17 cellular contexts compared by ENCODE assay signal in genomic region chr13:102814793-102815192, GRCh38. TPM values are rescaled to one million over a fixed set of nuclear protein-coding genes. Genes with fewer than 3 reads are reported as not detected.
A peak's percentile ranks its signal among the peaks of the same experiment; 100 is the strongest.
DNase-seq lines count a peak whose midpoint lies in the region; ATAC-seq, FAIRE-seq and TF ChIP-seq lines count a peak whose summit lies in the region.
"Had no signal": no experiment of that assay in that cellular context is flagged by ENCODE, and none has a peak within 500 bp of the region (broad histone marks: within the 10 kb centered on the region; RNA-seq: fewer than 3 reads in every experiment).

No MANE protein-coding gene starts in this region.

- no peak overlapping the region for H4K8ac ChIP-seq in trophoblast cell (ENCODE audit: low read depth, low read length)

- no peak overlapping the region for H3K9ac ChIP-seq in K562 (ENCODE audit: insufficient read depth in 1 of 2, low read depth in 2 of 2, low read length in 2 of 2)
- no peak overlapping the region for H3K9ac ChIP-seq in trophoblast cell (ENCODE audit: low read length)
- H3K9ac ChIP-seq: BLaER1 treated with 17β-estradiol and CSF1 and Interleukin-3, amounts not matched to agents 10 nM and 100 nM; KMS-11 had no signal

- H3K14ac ChIP-seq in trophoblast cell (ENCODE audit: low read length), result no peak overlapping the region

- intact Hi-C loops in K562 (cut with micrococcal nuclease), result no loop called here

- no peak for TF ChIP-seq EP300 in K562 (IDR thresholded peaks at IDR 0.05; ENCODE audit: low read length)

- H3K4ac ChIP-seq in trophoblast cell (ENCODE audit: low read depth, low read length), result no peak overlapping the region

- no peak overlapping the region for H3K18ac ChIP-seq in trophoblast cell (ENCODE audit: low read length)

- H3K23ac ChIP-seq in trophoblast cell (ENCODE audit: low read length), result no peak overlapping the region

- H3K9me3 ChIP-seq in HEK293 (ENCODE audit: control insufficient read depth, insufficient read depth, low read depth, low read length) (no peaks in the 10 kb centered on the region), K562 (replicated peaks; ENCODE audit: control insufficient read depth, insufficient read depth, low read depth, low read length) (0 out of 2 replicates have a peak, but pooled peaks cover 1% of the 10 kb centered on the region), trophoblast cell (ENCODE audit: insufficient read depth, low read depth, low read length) (no peaks in the 10 kb centered on the region)

- WGBS in K562 (ENCODE audit: insufficient coverage, low coverage, missing lambda C conversion rate), result 95% methylated on average over 4 of the region's 6 CpGs
- no CpG with 5 or more reads among the region's 6 CpGs for WGBS in trophoblast cell (ENCODE audit: extremely low coverage, insufficient coverage, insufficient read length)

- H3K4me1 ChIP-seq in HEK293 (ENCODE audit: control insufficient read depth, insufficient read depth, low read length) (0 out of 2 replicates have a peak, but pooled peaks cover 2% of the 10 kb centered on the region), K562 (replicated peaks in 1 of 2; ENCODE audit: control insufficient read depth in 2 of 2, insufficient read depth in 2 of 2, low read length in 2 of 2) (no peaks in the 10 kb centered on the region), trophoblast cell (ENCODE audit: control insufficient read depth in 1 of 2, insufficient read depth in 2 of 2, low read length in 2 of 2) (peaks cover 0 to 2% of the 10 kb centered on the region in 2 experiments)
- H3K4me1 ChIP-seq: BLaER1 treated with 17β-estradiol and CSF1 and Interleukin-3, amounts not matched to agents 10 nM and 100 nM had no signal

- H3K27me3 ChIP-seq in K562 (ENCODE audit: control insufficient read depth in 2 of 2, insufficient read depth in 2 of 2, low read length in 2 of 2) (no peaks in the 10 kb centered on the region), trophoblast cell (ENCODE audit: insufficient read depth, low read length) (no peaks in the 10 kb centered on the region)
- H3K27me3 ChIP-seq: BLaER1 treated with 17β-estradiol and CSF1 and Interleukin-3, amounts not matched to agents 10 nM and 100 nM had no signal

- H4K20me1 ChIP-seq in K562 (replicated peaks; ENCODE audit: control insufficient read depth, insufficient read depth, low read length), result no peaks in the 10 kb centered on the region
- H4K20me1 ChIP-seq: BLaER1 treated with 17β-estradiol and CSF1 and Interleukin-3, amounts not matched to agents 10 nM and 100 nM had no signal

- H3K36me3 ChIP-seq in HEK293 (ENCODE audit: control insufficient read depth in 2 of 2, insufficient read depth in 1 of 2, low read length in 2 of 2) (peaks cover 0 to 21% of the 10 kb centered on the region in 2 experiments; a peak in 1 of 3 replicates), K562 (ENCODE audit: control insufficient read depth, insufficient read depth, low read length) (peaks cover 39% of the 10 kb centered on the region; the same call in 2 of the 3 replicates), trophoblast cell (ENCODE audit: control insufficient read depth in 1 of 2, insufficient read depth in 2 of 2, low read length in 2 of 2) (peaks cover 1 to 3% of the 10 kb centered on the region in 2 experiments)

- no peak overlapping the region for H2BK5ac ChIP-seq in trophoblast cell (ENCODE audit: low read depth, low read length, poor library complexity)

- H3K4me3 ChIP-seq in HEK293 (ENCODE audit: low read depth, low read length) (no peak overlapping the region), K562 (no peak overlapping the region), trophoblast cell (ENCODE audit: low read depth, low read length) (no peak overlapping the region)
- H3K4me3 ChIP-seq: BLaER1 treated with 17β-estradiol and CSF1 and Interleukin-3, amounts not matched to agents 10 nM and 100 nM; GM12878; HAP-1 had no signal

- H2AFZ ChIP-seq in K562 (ENCODE audit: low read depth, low read length), result no peak overlapping the region
- no peak overlapping the region for H2AFZ ChIP-seq in trophoblast cell (ENCODE audit: insufficient read depth, low read length, poor library complexity)

- in situ Hi-C loops in K562 (cut with MboI), result no loop called here

- no peak overlapping the region for H3K4me2 ChIP-seq in K562 (ENCODE audit: insufficient read depth, low read length)
- H3K4me2 ChIP-seq in trophoblast cell (ENCODE audit: low read length), result no peak overlapping the region
- H3K4me2 ChIP-seq: BLaER1 treated with 17β-estradiol and CSF1 and Interleukin-3, amounts not matched to agents 10 nM and 100 nM; KMS-11 had no signal

- POLR2A ChIA-PET in HEK293 (lab: Yijun Ruan, JAX), result no interaction called here
- POLR2A ChIA-PET in K562 (lab: Yijun Ruan, JAX), result interaction anchor here (0.9 kb wide), 1 partner anchor 13 kb away, joined by 5 read pairs; no protein-coding TSS in a partner anchor

- H3K27ac ChIP-seq in HEK293 (ENCODE audit: extremely low read depth, low read depth, low read length) (no peak overlapping the region), K562 (ENCODE audit: extremely low read depth, low read depth, low read length) (no peak overlapping the region), trophoblast cell (ENCODE audit: low read depth, low read length) (no peak overlapping the region)
- H3K27ac ChIP-seq: BLaER1 treated with 17β-estradiol and CSF1 and Interleukin-3, amounts not matched to agents 10 nM and 100 nM; KMS-11 had no signal

- no peak for TF ChIP-seq POLR2A in K562 (conservative IDR thresholded peaks at IDR 0.05)

- TF ChIP-seq CTCF in HEK293 (tag by site-specific recombination; IDR thresholded peaks at IDR 0.05) (no peak), K562 (IDR thresholded peaks at IDR 0.05 in 2 of 3, conservative IDR thresholded peaks at IDR 0.05 in 1 of 3; ENCODE audit: insufficient read depth in 2 of 3, low read depth in 1 of 3, low read length in 3 of 3) (no peak)

- H4K91ac ChIP-seq in trophoblast cell (ENCODE audit: low read depth, low read length), result no peak overlapping the region

- H2BK12ac ChIP-seq in trophoblast cell (ENCODE audit: low read length), result no peak overlapping the region

- no peak for FAIRE-seq in K562 (lab: Jason Lieb, UNC)
- FAIRE-seq: GM12878, HTR-8/SVneo had no signal

- CTCF ChIA-PET in HEK293 (lab: Yijun Ruan, JAX) (interaction anchor here (0.8 to 1.7 kb wide), 2 partner anchors 15 to 34 kb away, joined by 4 to 8 read pairs; no protein-coding TSS in a partner anchor), K562 (lab: Yijun Ruan, JAX; ENCODE audit: low intra/inter-chr PET ratio) (no interaction called here)

- H3K79me1 ChIP-seq in trophoblast cell (ENCODE audit: low read length), result peaks cover 3% of the 10 kb centered on the region

- peaks cover 35% of the 10 kb centered on the region for H3K79me2 ChIP-seq in K562 (ENCODE audit: control insufficient read depth, insufficient read depth, low read length)
- H3K79me2 ChIP-seq in trophoblast cell (ENCODE audit: control insufficient read depth, insufficient read depth, low read length, poor library complexity), result no peaks in the 10 kb centered on the region

- no peak overlapping the region for H2AK5ac ChIP-seq in trophoblast cell (ENCODE audit: low read length)

- no TSS peak for BruUV-seq in K562 (replicated peaks; lab: Mats Ljungman, UMichigan)

- no peak overlapping the region for H4K12ac ChIP-seq in trophoblast cell (ENCODE audit: low read depth, low read length)

- no peak for TF ChIP-seq RAD21 in K562 (CRISPR knock-in tag; conservative IDR thresholded peaks at IDR 0.05 in 1 of 2, IDR thresholded peaks at IDR 0.05 in 1 of 2)

- no peak overlapping the region for H2BK120ac ChIP-seq in trophoblast cell (ENCODE audit: insufficient read depth, low read length, poor library complexity)

- ATAC-seq in K562 (no peak), HG02938 (IDR thresholded peaks at IDR 0.05; ENCODE audit: unreplicated experiment) (no peak)

- peaks cover 3% of the 10 kb centered on the region for H3K9me1 ChIP-seq in K562 (ENCODE audit: control insufficient read depth, insufficient read depth, low read length)

- no peak for DNase-seq in K562 (ENCODE audit: extremely low read depth in 1 of 4, low spot score in 3 of 4)
- DNase-seq in trophoblast cell, result peak; percentile 4 to 45
- no peak for DNase-seq in activated CD8-positive, alpha-beta memory T cell treated with anti-CD3 and anti-CD28 coated beads, Interleukin-2, amount 50 U/mL, for 48 hours
- DNase-seq: CD8-positive, alpha-beta memory T cell; COR-L47; DMS 273 treated with DMSO at 0.1 percent for 48 hours; DMS53; EL; GOT3 had no signal

RNA-seq across cellular contexts. Expression of gene BIVM, which starts 15.9 kb away (rescaled TPM):
- total RNA-seq in K562 (2011; cell fraction: chromatin; rRNA removed; ENCODE audit: low replicate concordance), result 25.3 and 78.1 TPM in 2 replicates
- total RNA-seq in K562 (2011; cell fraction: nucleolus; rRNA removed), result 11.5 and 14.9 TPM in 2 replicates
- 34.8 and 48.7 TPM in 2 replicates for total RNA-seq in K562 (2011; cell fraction: nucleoplasm; rRNA removed)
- total RNA-seq in K562 (2014; rRNA removed) (11.1 and 18.2 TPM in 2 replicates), K562 (2014; rRNA removed; fragmentation: Illumina TruSeq; extraction: Trizol) (18.3 and 22.5 TPM in 2 replicates), K562 (2015; rRNA removed; fragmentation: Illumina TruSeq; extraction: Trizol) (14.2 and 16.8 TPM in 2 replicates), K562 (2021) (15.9 and 17.1 TPM in 2 replicates)
- polyA plus RNA-seq in K562 (2011; rRNA removed) (16.9 and 23.1 TPM in 2 replicates), K562 (2014; fragmentation: Illumina TruSeq; extraction: Trizol) (12.7 and 14.8 TPM in 2 replicates), K562 (2014; fragmentation: Nextera tagmentation; extraction: Ambion mirVana) (1 to 10 TPM; 3.6 to 4.1 TPM), K562 (2014; rRNA removed) (19.5 and 25.5 TPM in 2 replicates)
- polyA plus RNA-seq in K562 (2011; cell fraction: cytosol; rRNA removed), result 5.2 and 7.8 TPM in 2 replicates
- polyA plus RNA-seq in K562 (2011; cell fraction: nucleus; rRNA removed), result 15.4 and 15.8 TPM in 2 replicates
- polyA plus RNA-seq in K562 (2012), result 10.5 and 14.3 TPM in 2 replicates
- polyA minus RNA-seq in K562 (2011; rRNA and poly(A)+ RNA removed), result 11.6 and 13.9 TPM in 2 replicates
- 3.1 and 6.6 TPM in 2 replicates for polyA minus RNA-seq in K562 (2011; cell fraction: cytosol; rRNA and poly(A)+ RNA removed)
- polyA minus RNA-seq in K562 (2011; cell fraction: nucleus; rRNA and poly(A)+ RNA removed), result 13.1 and 14.9 TPM in 2 replicates
- polyA plus RNA-seq in trophoblast cell (2013), result 9.5 and 9.7 TPM in 2 replicates

RNA-seq across cellular contexts. Expression of gene POGLUT2, which starts 16.0 kb away (rescaled TPM):
- total RNA-seq in K562 (2011; cell fraction: chromatin; rRNA removed; ENCODE audit: low replicate concordance), result 9.5 and 12.8 TPM in 2 replicates
- total RNA-seq in K562 (2011; cell fraction: nucleolus; rRNA removed), result 11.4 and 12.0 TPM in 2 replicates
- total RNA-seq in K562 (2011; cell fraction: nucleoplasm; rRNA removed), result 9.9 and 13.9 TPM in 2 replicates
- total RNA-seq in K562 (2014; rRNA removed) (10.3 and 11.8 TPM in 2 replicates), K562 (2014; rRNA removed; fragmentation: Illumina TruSeq; extraction: Trizol) (10.8 and 11.6 TPM in 2 replicates), K562 (2015; rRNA removed; fragmentation: Illumina TruSeq; extraction: Trizol) (11.2 and 11.4 TPM in 2 replicates), K562 (2021) (9.7 and 10.6 TPM in 2 replicates)
- polyA plus RNA-seq in K562 (2011; rRNA removed) (9.2 and 11.8 TPM in 2 replicates), K562 (2014; fragmentation: Illumina TruSeq; extraction: Trizol) (9.4 and 11.4 TPM in 2 replicates), K562 (2014; fragmentation: Nextera tagmentation; extraction: Ambion mirVana) (1 to 10 TPM; 3.8 to 5.2 TPM), K562 (2014; rRNA removed) (9.3 and 15.3 TPM in 2 replicates)
- 5.7 and 6.6 TPM in 2 replicates for polyA plus RNA-seq in K562 (2011; cell fraction: cytosol; rRNA removed)
- polyA plus RNA-seq in K562 (2011; cell fraction: nucleus; rRNA removed), result 4.2 and 6.4 TPM in 2 replicates
- polyA plus RNA-seq in K562 (2012), result 9.0 and 10.9 TPM in 2 replicates
- polyA minus RNA-seq in K562 (2011; rRNA and poly(A)+ RNA removed), result 7.8 and 8.8 TPM in 2 replicates
- 4.4 and 4.9 TPM in 2 replicates for polyA minus RNA-seq in K562 (2011; cell fraction: cytosol; rRNA and poly(A)+ RNA removed)
- 5.3 and 7.0 TPM in 2 replicates for polyA minus RNA-seq in K562 (2011; cell fraction: nucleus; rRNA and poly(A)+ RNA removed)
- 19.4 and 19.6 TPM in 2 replicates for polyA plus RNA-seq in trophoblast cell (2013)
- total RNA-seq: B cell had no signal

RNA-seq across cellular contexts. Expression of gene ERCC5, which starts 31.0 kb away (rescaled TPM):
- 11.9 and 36.9 TPM in 2 replicates for total RNA-seq in K562 (2011; cell fraction: chromatin; rRNA removed; ENCODE audit: low replicate concordance)
- total RNA-seq in K562 (2011; cell fraction: nucleolus; rRNA removed), result 8.8 and 11.8 TPM in 2 replicates
- 14.2 and 14.5 TPM in 2 replicates for total RNA-seq in K562 (2011; cell fraction: nucleoplasm; rRNA removed)
- total RNA-seq in K562 (2014; rRNA removed), result 29.3 and 33.9 TPM in 2 replicates
- total RNA-seq in K562 (2014; rRNA removed; fragmentation: Illumina TruSeq; extraction: Trizol), result 36.0 and 44.9 TPM in 2 replicates
- total RNA-seq in K562 (2015; rRNA removed; fragmentation: Illumina TruSeq; extraction: Trizol), result 37.6 and 43.1 TPM in 2 replicates
- 24.4 and 25.5 TPM in 2 replicates for total RNA-seq in K562 (2021)
- 16.6 and 17.6 TPM in 2 replicates for polyA plus RNA-seq in K562 (2011; rRNA removed)
- 3.6 and 8.8 TPM in 2 replicates for polyA plus RNA-seq in K562 (2011; cell fraction: cytosol; rRNA removed)
- 30.0 and 36.8 TPM in 2 replicates for polyA plus RNA-seq in K562 (2011; cell fraction: nucleus; rRNA removed)
- 18.3 and 21.3 TPM in 2 replicates for polyA plus RNA-seq in K562 (2012)
- polyA plus RNA-seq in K562 (2014; fragmentation: Illumina TruSeq; extraction: Trizol), result 32.5 and 35.4 TPM in 2 replicates
- 10 to 100 TPM in 1 of 2 experiments, 1 to 10 TPM in 1; 7.4 to 10.4 TPM for polyA plus RNA-seq in K562 (2014; fragmentation: Nextera tagmentation; extraction: Ambion mirVana)
- polyA plus RNA-seq in K562 (2014; rRNA removed), result 25.9 and 37.2 TPM in 2 replicates
- 19.4 and 24.8 TPM in 2 replicates for polyA minus RNA-seq in K562 (2011; rRNA and poly(A)+ RNA removed)
- polyA minus RNA-seq in K562 (2011; cell fraction: cytosol; rRNA and poly(A)+ RNA removed), result 11.5 and 13.3 TPM in 2 replicates
- 22.9 and 39.3 TPM in 2 replicates for polyA minus RNA-seq in K562 (2011; cell fraction: nucleus; rRNA and poly(A)+ RNA removed)
- 28.3 and 28.4 TPM in 2 replicates for polyA plus RNA-seq in trophoblast cell (2013)

RNA-seq across cellular contexts. Expression of gene TEX30, which starts 41.2 kb away (rescaled TPM):
- total RNA-seq in K562 (2011; cell fraction: chromatin; rRNA removed; ENCODE audit: low replicate concordance), result 4.6 and 15.5 TPM in 2 replicates
- total RNA-seq in K562 (2011; cell fraction: nucleolus; rRNA removed), result 1.8 and 2.8 TPM in 2 replicates
- 5.1 and 12.0 TPM in 2 replicates for total RNA-seq in K562 (2011; cell fraction: nucleoplasm; rRNA removed)
- total RNA-seq in K562 (2014; rRNA removed) (21.7 and 24.1 TPM in 2 replicates), K562 (2014; rRNA removed; fragmentation: Illumina TruSeq; extraction: Trizol) (40.9 and 42.0 TPM in 2 replicates), K562 (2015; rRNA removed; fragmentation: Illumina TruSeq; extraction: Trizol) (29.6 and 37.0 TPM in 2 replicates), K562 (2021) (25.8 and 26.4 TPM in 2 replicates)
- polyA plus RNA-seq in K562 (2011; rRNA removed) (26.7 and 37.3 TPM in 2 replicates), K562 (2014; fragmentation: Illumina TruSeq; extraction: Trizol) (30.2 TPM in 2 replicates), K562 (2014; fragmentation: Nextera tagmentation; extraction: Ambion mirVana) (100 to 1,000 TPM; 109 to 143 TPM), K562 (2014; rRNA removed) (39.5 and 40.6 TPM in 2 replicates)
- polyA plus RNA-seq in K562 (2011; cell fraction: cytosol; rRNA removed), result 6.5 and 14.3 TPM in 2 replicates
- polyA plus RNA-seq in K562 (2011; cell fraction: nucleus; rRNA removed), result 5.4 and 9.0 TPM in 2 replicates
- polyA plus RNA-seq in K562 (2012), result 21.3 and 31.0 TPM in 2 replicates
- 10.3 and 10.5 TPM in 2 replicates for polyA minus RNA-seq in K562 (2011; rRNA and poly(A)+ RNA removed)
- 2.7 and 7.1 TPM in 2 replicates for polyA minus RNA-seq in K562 (2011; cell fraction: cytosol; rRNA and poly(A)+ RNA removed)
- 3.5 and 6.4 TPM in 2 replicates for polyA minus RNA-seq in K562 (2011; cell fraction: nucleus; rRNA and poly(A)+ RNA removed)
- polyA plus RNA-seq in trophoblast cell (2013), result 40.9 and 46.0 TPM in 2 replicates

Comparison
In these comparisons a context has a peak if more than half of its experiments do, and no peak if none do; other contexts are left out.
1. DNase-seq: peak in trophoblast cell (2 of 2); none in K562 (0 of 4) and activated CD8-positive, alpha-beta memory T cell treated with anti-CD3 and anti-CD28 coated beads, Interleukin-2, amount 50 U/mL, for 48 hours (single experiment).
2. Of the 44 proteins assayed by ChIP-seq in both K562 and HEK293: peak only in K562: none; only in HEK293: ZNF121; in both: none; in neither: 43.